8 cellular contexts compared by ENCODE assay signal in the genomic region with DNA sequence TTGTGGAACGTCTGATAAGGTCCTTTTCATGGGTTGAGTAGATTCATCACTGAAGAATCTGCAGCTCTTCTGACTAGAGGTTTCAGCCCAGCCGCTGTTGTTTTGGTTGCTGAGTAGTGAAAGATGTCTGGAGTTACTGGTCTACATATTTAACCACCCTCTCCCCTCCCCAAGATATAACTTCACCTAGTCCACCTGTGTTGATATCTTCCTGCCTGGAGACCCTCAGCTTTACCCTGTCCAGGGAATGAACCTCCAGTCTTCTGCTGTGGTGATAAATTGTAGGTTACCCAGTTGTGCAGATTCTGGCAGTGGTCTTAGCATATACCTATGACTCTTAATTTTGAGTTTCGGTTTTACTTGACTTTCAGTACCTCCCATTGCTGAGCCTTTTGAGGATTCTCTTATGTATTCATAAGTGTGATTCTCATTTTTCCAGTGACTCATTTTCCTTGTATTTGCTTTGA.
A peak's percentile ranks its signal among the peaks of the same experiment; 100 is the strongest.
DNase-seq lines count a peak whose midpoint lies in the region; ATAC-seq and TF ChIP-seq lines count a peak whose summit lies in the region.

No MANE protein-coding gene starts in this region.

- no peak overlapping the region for H3K4me3 Mint-ChIP-seq in glutamatergic neuron (ENCODE audit: unreplicated experiment)

- 0 out of 2 replicates have a peak overlapping the region, but pooled peaks have one; percentile 4 for H2AFZ ChIP-seq in PC-3 (ENCODE audit: low read length)

- H3K27ac ChIP-seq in PC-3 (ENCODE audit: low read length), result peak overlapping the region; percentile 10; the same call in 1 of the 2 replicates
- no peak overlapping the region for H3K27ac ChIP-seq in effector memory CD4-positive, alpha-beta T cell (ENCODE audit: insufficient read depth, low read length, poor library complexity, severe bottlenecking)

- peaks cover 1% of the 10 kb centered on the region for H3K27me3 Mint-ChIP-seq in glutamatergic neuron (ENCODE audit: unreplicated experiment)

- no peaks in the 10 kb centered on the region for H3K9me3 Mint-ChIP-seq in glutamatergic neuron (ENCODE audit: unreplicated experiment)

- CTCF ChIA-PET in PC-3 (lab: Charles Lee), result no interaction called here

- intact Hi-C loops in PC-3 (cut with micrococcal nuclease), result no loop called here

- H3K36me3 Mint-ChIP-seq in glutamatergic neuron (ENCODE audit: unreplicated experiment), result no peaks in the 10 kb centered on the region

- peak overlapping the region; percentile 52 for H3K4me2 ChIP-seq in PC-3 (ENCODE audit: low read length)

- H3K79me2 ChIP-seq in PC-3 (ENCODE audit: low read length), result peaks cover 4% of the 10 kb centered on the region; the same call in 1 of the 2 replicates

- no peaks in the 10 kb centered on the region for H3F3A ChIP-seq in PC-3 (ENCODE audit: low read length, unreplicated experiment)

- H3K36me3 ChIP-seq in GM06990 (ENCODE audit: control insufficient read depth, insufficient read depth, low read length), result no peaks in the 10 kb centered on the region
- H3K36me3 ChIP-seq in PC-3 (ENCODE audit: low read depth, low read length), result no peaks in the 10 kb centered on the region
- H3K36me3 ChIP-seq in effector memory CD4-positive, alpha-beta T cell (ENCODE audit: control insufficient read depth, insufficient read depth, low read length), result no peaks in the 10 kb centered on the region

- H3K9me2 ChIP-seq in PC-3 (replicated peaks; ENCODE audit: low read length), result no peaks in the 10 kb centered on the region

- H3K9ac ChIP-seq in PC-3 (ENCODE audit: low read length), result no peak overlapping the region

- peak overlapping the region; percentile 38 for H3K4me3 ChIP-seq in GM06990 (replicated peaks; ENCODE audit: low read depth, low read length)
- no peak overlapping the region for H3K4me3 ChIP-seq in PC-3 (ENCODE audit: low read length)
- H3K4me3 ChIP-seq in effector memory CD4-positive, alpha-beta T cell (ENCODE audit: insufficient read depth, low read depth, low read length, poor library complexity, severe bottlenecking), result peak overlapping the region; percentile 35

- peak; percentile 94 for ATAC-seq in GM21825 (IDR thresholded peaks at IDR 0.05; ENCODE audit: unreplicated experiment)
- peak; percentile 64 for ATAC-seq in PC-3

- peaks cover 18% of the 10 kb centered on the region for H3K4me1 Mint-ChIP-seq in glutamatergic neuron (ENCODE audit: low read depth, unreplicated experiment)

- H3K27me3 ChIP-seq in GM06990 (replicated peaks; ENCODE audit: control insufficient read depth, insufficient read depth, low read length), result no peaks in the 10 kb centered on the region
- no peaks in the 10 kb centered on the region for H3K27me3 ChIP-seq in PC-3 (ENCODE audit: low read length)
- H3K27me3 ChIP-seq in effector memory CD4-positive, alpha-beta T cell (replicated peaks; ENCODE audit: control insufficient read depth, insufficient read depth, low read length, poor library complexity, severe bottlenecking), result no peaks in the 10 kb centered on the region

- TF ChIP-seq CTCF in GM06990 (IDR thresholded peaks at IDR 0.05; ENCODE audit: insufficient read depth, low read length, poor library complexity, severe bottlenecking) (no peak), PC-3 (conservative IDR thresholded peaks at IDR 0.05; ENCODE audit: low read depth, low read length) (no peak), glutamatergic neuron (IDR thresholded peaks at IDR 0.05; ENCODE audit: partially characterized antibody, unreplicated experiment) (no peak)

- H3K27ac Mint-ChIP-seq in glutamatergic neuron (ENCODE audit: unreplicated experiment), result no peak overlapping the region

- POLR2A ChIA-PET in PC-3 (lab: Charles Lee; ENCODE audit: unreplicated experiment), result no interaction called here

- H4K20me1 ChIP-seq in PC-3 (ENCODE audit: low read length), result no peaks in the 10 kb centered on the region

- no TSS peak for BruUV-seq in PC-3 (replicated peaks; lab: Mats Ljungman, UMichigan)

- DNase-seq in GM06990 (ENCODE audit: extremely low read depth, insufficient read length) (no peak), PC-3 (peak; percentile 61), glutamatergic neuron (no peak), NCI-H446 treated with DMSO at 0.1 percent for 48 hours (lab: John Stamatoyannopoulos, UW) (no peak), amniotic stem cell (lab: John Stamatoyannopoulos, UW) (no peak), NCI-H1930 (lab: John Stamatoyannopoulos, UW) (no peak)
- DNase-seq in effector memory CD4-positive, alpha-beta T cell, result peak in 1 of 3 donors; percentile 0

- H3K4me1 ChIP-seq in PC-3 (ENCODE audit: insufficient read depth, low read length), result peaks cover 20% of the 10 kb centered on the region
- H3K4me1 ChIP-seq in effector memory CD4-positive, alpha-beta T cell (ENCODE audit: control insufficient read depth, insufficient read depth, low read length, poor library complexity, severe bottlenecking), result peaks cover 12% of the 10 kb centered on the region

- H3K9me3 ChIP-seq in PC-3 (ENCODE audit: low read length), result no peaks in the 10 kb centered on the region
- no peaks in the 10 kb centered on the region for H3K9me3 ChIP-seq in effector memory CD4-positive, alpha-beta T cell (ENCODE audit: control insufficient read depth, low read length)
